Comparison of ENCODE assay signal across 22 cellular contexts in the genomic region with DNA sequence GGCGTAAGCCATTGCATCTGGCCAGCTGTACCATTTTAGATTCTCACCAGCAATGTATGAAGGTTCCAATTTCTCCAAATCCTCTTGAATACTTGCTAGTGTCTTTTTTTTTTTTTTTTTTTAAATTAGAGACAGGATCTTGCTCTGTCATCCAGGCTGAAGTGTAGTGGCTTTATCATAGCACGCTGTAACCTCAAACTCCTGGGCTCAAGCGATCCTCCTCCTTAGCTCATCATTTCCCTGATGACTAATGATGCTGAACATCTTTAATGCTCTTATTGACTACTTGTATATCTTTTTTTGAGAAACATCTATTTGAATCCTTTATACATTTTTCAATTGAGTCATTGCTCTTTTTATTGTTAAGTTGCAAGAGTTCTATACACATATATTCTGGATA. TPM values are rescaled to one million over a fixed set of nuclear protein-coding genes. Genes with fewer than 3 reads are reported as not detected.
A peak's percentile ranks its signal among the peaks of the same experiment; 100 is the strongest.
DNase-seq lines count a peak whose midpoint lies in the region; ATAC-seq, FAIRE-seq and TF ChIP-seq lines count a peak whose summit lies in the region.
"Had no signal": no experiment of that assay in that cellular context is flagged by ENCODE, and none has a peak within 500 bp of the region (broad histone marks: within the 10 kb centered on the region; RNA-seq: fewer than 3 reads in every experiment).

No MANE protein-coding gene starts in this region.

- H2AK5ac ChIP-seq in mesenchymal stem cell (ENCODE audit: low read length, severe bottlenecking): no peak overlapping the region

- H4K91ac ChIP-seq in mesenchymal stem cell (ENCODE audit: low read length): no peak overlapping the region

- H3K4me2 ChIP-seq in K562 (ENCODE audit: insufficient read depth, low read length) (no peak overlapping the region), mesenchymal stem cell (ENCODE audit: low read length, poor library complexity, severe bottlenecking) (no peak overlapping the region)

- H3K23ac ChIP-seq in mesenchymal stem cell (ENCODE audit: low read length in 2 of 2): no peak overlapping the region

- H2BK120ac ChIP-seq in mesenchymal stem cell (ENCODE audit: low read depth, low read length): no peak overlapping the region

- CTCF ChIA-PET in K562 (lab: Yijun Ruan, JAX; ENCODE audit: low intra/inter-chr PET ratio): no interaction called here

- no peaks in the 10 kb centered on the region; the same call in 2 of the 3 replicates for H3K79me2 ChIP-seq in K562 (ENCODE audit: control insufficient read depth, insufficient read depth, low read length)

- H2BK15ac ChIP-seq in mesenchymal stem cell (ENCODE audit: low read depth, poor library complexity, severe bottlenecking): no peak overlapping the region

- no peak for TF ChIP-seq EP300 in K562 (IDR thresholded peaks at IDR 0.05; ENCODE audit: low read length)

- ATAC-seq in K562: no peak; the same call in 2 of the 3 replicates
- ATAC-seq: GM12878 had no signal

- H3K9me3 ChIP-seq in K562 (replicated peaks; ENCODE audit: control insufficient read depth, insufficient read depth, low read depth, low read length) (no peaks in the 10 kb centered on the region), mesenchymal stem cell (ENCODE audit: control insufficient read depth, low read length) (no peaks in the 10 kb centered on the region)

- H2BK12ac ChIP-seq in mesenchymal stem cell (ENCODE audit: low read length in 2 of 2): no peak overlapping the region

- H3K4me1 ChIP-seq in K562 (replicated peaks in 1 of 2; ENCODE audit: control insufficient read depth in 2 of 2, insufficient read depth in 2 of 2, low read length in 2 of 2) (peaks cover 0 to 2% of the 10 kb centered on the region in 2 experiments; a peak in 2 of 5 replicates), mesenchymal stem cell (ENCODE audit: control insufficient read depth, insufficient read depth, low read depth, low read length) (no peaks in the 10 kb centered on the region)

- peaks cover 2% of the 10 kb centered on the region for H3K9me1 ChIP-seq in K562 (ENCODE audit: control insufficient read depth, insufficient read depth, low read length)

- no peaks in the 10 kb centered on the region; the same call in 2 of the 3 replicates for H3K36me3 ChIP-seq in K562 (ENCODE audit: control insufficient read depth, insufficient read depth, low read length)
- peaks cover 0 to 3% of the 10 kb centered on the region in 2 experiments for H3K36me3 ChIP-seq in mesenchymal stem cell (ENCODE audit: control insufficient read depth in 1 of 2, insufficient read depth in 2 of 2, low read depth in 1 of 2, low read length in 2 of 2)

- no peaks in the 10 kb centered on the region for H3K27me3 ChIP-seq in K562 (ENCODE audit: control insufficient read depth in 2 of 2, insufficient read depth in 2 of 2, low read length in 2 of 2)
- H3K27me3 ChIP-seq in mesenchymal stem cell (ENCODE audit: control insufficient read depth in 1 of 2, insufficient read depth in 1 of 2, low read length in 2 of 2): peaks cover 0 to 32% of the 10 kb centered on the region in 2 experiments

- peaks cover 8% of the 10 kb centered on the region for H3K79me1 ChIP-seq in mesenchymal stem cell (replicated peaks; ENCODE audit: low read length, poor library complexity, severe bottlenecking)

- H3K9ac ChIP-seq in K562 (ENCODE audit: insufficient read depth in 1 of 2, low read depth in 2 of 2, low read length in 2 of 2): no peak overlapping the region
- H3K9ac ChIP-seq in mesenchymal stem cell (ENCODE audit: low read length): no peak overlapping the region

- H4K20me1 ChIP-seq in K562 (replicated peaks; ENCODE audit: control insufficient read depth, insufficient read depth, low read length): no peaks in the 10 kb centered on the region

- peak; percentile 12 for DNase-seq in GM04504 (ENCODE audit: low read depth)
- peak; percentile 73 for DNase-seq in OCI-M1 (lab: John Stamatoyannopoulos, UW)
- peak in 1 of 4 experiments; percentile 24 for DNase-seq in K562 (ENCODE audit: extremely low read depth in 1 of 4, low spot score in 3 of 4)
- DNase-seq in mesenchymal stem cell: peak; percentile 13
- DNase-seq in NCI-H1092 treated with DMSO at 0.1 percent for 48 hours (lab: John Stamatoyannopoulos, UW): no peak
- DNase-seq in midbrain (lab: John Stamatoyannopoulos, UW): no peak
- DNase-seq in D341Med (ENCODE audit: low spot score): no peak
- no peak for DNase-seq in ureter (ENCODE audit: low spot score)
- DNase-seq: DND-41, GF-D8, MM.1S, NCI-H1092, NCI-H2081 treated with DMSO at 0.1 percent for 48 hours, NCI-H2227 treated with DMSO at 0.1 percent for 48 hours, NCI-H510A treated with DMSO at 0.1 percent for 48 hours, NCI-H774, SHP77 had no signal

- FAIRE-seq in K562 (lab: Jason Lieb, UNC): peak; percentile 74
- FAIRE-seq: GM12878, GM19239, H1 had no signal

- 18% methylated on average over 3 of the region's 3 CpGs for WGBS in K562 (ENCODE audit: insufficient coverage, low coverage, missing lambda C conversion rate)
- no CpG with 5 or more reads among the region's 3 CpGs for WGBS in mesenchymal stem cell

- no peak overlapping the region for H3K18ac ChIP-seq in mesenchymal stem cell (ENCODE audit: low read depth in 1 of 2, low read length in 2 of 2)

- TF ChIP-seq CTCF in K562 (IDR thresholded peaks at IDR 0.05 in 2 of 3, conservative IDR thresholded peaks at IDR 0.05 in 1 of 3; ENCODE audit: insufficient read depth in 2 of 3, low read depth in 1 of 3, low read length in 3 of 3): no peak

- no peak overlapping the region for H2BK5ac ChIP-seq in mesenchymal stem cell (ENCODE audit: low read depth, low read length, poor library complexity, severe bottlenecking)

- in situ Hi-C loops in K562 (cut with MboI): loop anchor here (25.0 kb wide), 1 partner anchor 220 kb away; the partner anchor contains the start of gene CITED1

- H3K4me3 ChIP-seq in K562: no peak overlapping the region
- H3K4me3 ChIP-seq in mesenchymal stem cell (ENCODE audit: insufficient read depth in 1 of 2, low read depth in 1 of 2, low read length in 2 of 2): no peak overlapping the region
- H3K4me3 ChIP-seq: GM12878, SK-N-MC had no signal

- H3K27ac ChIP-seq in K562 (ENCODE audit: extremely low read depth, low read depth, low read length): no peak overlapping the region
- no peak overlapping the region for H3K27ac ChIP-seq in mesenchymal stem cell (ENCODE audit: low read length, poor library complexity, severe bottlenecking)
- H3K27ac ChIP-seq: C4-2B, SK-N-MC had no signal

- no TSS peak for BruUV-seq in K562 (replicated peaks; lab: Mats Ljungman, UMichigan)

- no peak overlapping the region for H4K8ac ChIP-seq in mesenchymal stem cell (ENCODE audit: low read length)

- no peak overlapping the region for H3K4ac ChIP-seq in mesenchymal stem cell (ENCODE audit: low read depth in 1 of 2, low read length in 2 of 2)

- POLR2A ChIA-PET in K562 (lab: Yijun Ruan, JAX): no interaction called here

- H2AFZ ChIP-seq in K562 (ENCODE audit: low read depth, low read length) (no peak overlapping the region), mesenchymal stem cell (ENCODE audit: low read depth, low read length) (no peak overlapping the region)

- TF ChIP-seq POLR2A in K562 (conservative IDR thresholded peaks at IDR 0.05): no peak

- H3K14ac ChIP-seq in mesenchymal stem cell (ENCODE audit: low read length in 2 of 2): no peak overlapping the region

- intact Hi-C loops in K562 (cut with micrococcal nuclease): no loop called here

- TF ChIP-seq RAD21 in K562 (CRISPR knock-in tag; conservative IDR thresholded peaks at IDR 0.05 in 1 of 2, IDR thresholded peaks at IDR 0.05 in 1 of 2): no peak

TF ChIP-seq in K562, 482 proteins besides CTCF, POLR2A, EP300 and RAD21 (continues in another document):
- TF ChIP-seq ZNF384 (IDR thresholded peaks at IDR 0.05; ENCODE audit: low read depth, low read length) (0 out of 2 replicates have a peak, but pooled peaks have one; percentile 36), FOSL1 (tag; conservative IDR thresholded peaks at IDR 0.05) (0 out of 2 replicates have a peak, but pooled peaks have one; percentile 21), ARID1B (IDR thresholded peaks at IDR 0.05) (0 out of 2 replicates have a peak, but pooled peaks have one; percentile 14)
- TF ChIP-seq, protein P1, sequence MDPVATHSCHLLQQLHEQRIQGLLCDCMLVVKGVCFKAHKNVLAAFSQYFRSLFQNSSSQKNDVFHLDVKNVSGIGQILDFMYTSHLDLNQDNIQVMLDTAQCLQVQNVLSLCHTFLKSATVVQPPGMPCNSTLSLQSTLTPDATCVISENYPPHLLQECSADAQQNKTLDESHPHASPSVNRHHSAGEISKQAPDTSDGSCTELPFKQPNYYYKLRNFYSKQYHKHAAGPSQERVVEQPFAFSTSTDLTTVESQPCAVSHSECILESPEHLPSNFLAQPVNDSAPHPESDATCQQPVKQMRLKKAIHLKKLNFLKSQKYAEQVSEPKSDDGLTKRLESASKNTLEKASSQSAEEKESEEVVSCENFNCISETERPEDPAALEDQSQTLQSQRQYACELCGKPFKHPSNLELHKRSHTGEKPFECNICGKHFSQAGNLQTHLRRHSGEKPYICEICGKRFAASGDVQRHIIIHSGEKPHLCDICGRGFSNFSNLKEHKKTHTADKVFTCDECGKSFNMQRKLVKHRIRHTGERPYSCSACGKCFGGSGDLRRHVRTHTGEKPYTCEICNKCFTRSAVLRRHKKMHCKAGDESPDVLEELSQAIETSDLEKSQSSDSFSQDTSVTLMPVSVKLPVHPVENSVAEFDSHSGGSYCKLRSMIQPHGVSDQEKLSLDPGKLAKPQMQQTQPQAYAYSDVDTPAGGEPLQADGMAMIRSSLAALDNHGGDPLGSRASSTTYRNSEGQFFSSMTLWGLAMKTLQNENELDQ (CRISPR knock-in tag; IDR thresholded peaks at IDR 0.05; ENCODE audit: borderline replicate concordance): no peak

RNA-seq across cellular contexts. Expression of gene HDAC8, which starts 40.3 kb away (rescaled TPM):
- total RNA-seq in K562 (2011; cell fraction: chromatin; rRNA removed; ENCODE audit: low replicate concordance): 68.2 and 110 TPM in 2 replicates
- 28.3 and 38.8 TPM in 2 replicates for total RNA-seq in K562 (2011; cell fraction: nucleolus; rRNA removed)
- total RNA-seq in K562 (2011; cell fraction: nucleoplasm; rRNA removed): 78.3 and 144 TPM in 2 replicates
- total RNA-seq in K562 (2014; rRNA removed): 18.9 and 20.2 TPM in 2 replicates
- 33.3 and 35.0 TPM in 2 replicates for total RNA-seq in K562 (2014; rRNA removed; fragmentation: Illumina TruSeq; extraction: Trizol)
- 26.2 and 30.0 TPM in 2 replicates for total RNA-seq in K562 (2015; rRNA removed; fragmentation: Illumina TruSeq; extraction: Trizol)
- 21.5 and 25.1 TPM in 2 replicates for total RNA-seq in K562 (2021)
- polyA plus RNA-seq in K562 (2011; rRNA removed): 23.1 and 28.7 TPM in 2 replicates
- 10.4 and 14.2 TPM in 2 replicates for polyA plus RNA-seq in K562 (2011; cell fraction: cytosol; rRNA removed)
- polyA plus RNA-seq in K562 (2011; cell fraction: nucleus; rRNA removed): 18.9 and 19.5 TPM in 2 replicates
- polyA plus RNA-seq in K562 (2012): 18.0 and 21.7 TPM in 2 replicates
- 19.7 and 24.4 TPM in 2 replicates for polyA plus RNA-seq in K562 (2014; fragmentation: Illumina TruSeq; extraction: Trizol)
- 10 to 100 TPM; 36.5 to 53.8 TPM for polyA plus RNA-seq in K562 (2014; fragmentation: Nextera tagmentation; extraction: Ambion mirVana)
- 21.1 and 28.0 TPM in 2 replicates for polyA plus RNA-seq in K562 (2014; rRNA removed)
- polyA minus RNA-seq in K562 (2011; rRNA and poly(A)+ RNA removed): 47.6 and 55.1 TPM in 2 replicates
- polyA minus RNA-seq in K562 (2011; cell fraction: cytosol; rRNA and poly(A)+ RNA removed): 9.2 and 10.6 TPM in 2 replicates
- polyA minus RNA-seq in K562 (2011; cell fraction: nucleus; rRNA and poly(A)+ RNA removed): 38.2 and 46.8 TPM in 2 replicates
- 15.0 TPM for polyA plus RNA-seq in mesenchymal stem cell (2013, experiment 1 of 2)
- 15.3 TPM for polyA plus RNA-seq in mesenchymal stem cell (2013, experiment 2 of 2)
- 42.1 TPM for total RNA-seq in ureter

Comparison
In these comparisons a context has a peak if more than half of its experiments do, and no peak if none do; other contexts are left out.
1. DNase-seq: peak in GM04504 (single experiment), OCI-M1 (single experiment) and mesenchymal stem cell (single experiment); none in NCI-H1092 treated with DMSO at 0.1 percent for 48 hours (single experiment), midbrain (single experiment), D341Med (single experiment) and ureter (single experiment).